Comparison of ENCODE assay signal across 8 cellular contexts in the genomic region with DNA sequence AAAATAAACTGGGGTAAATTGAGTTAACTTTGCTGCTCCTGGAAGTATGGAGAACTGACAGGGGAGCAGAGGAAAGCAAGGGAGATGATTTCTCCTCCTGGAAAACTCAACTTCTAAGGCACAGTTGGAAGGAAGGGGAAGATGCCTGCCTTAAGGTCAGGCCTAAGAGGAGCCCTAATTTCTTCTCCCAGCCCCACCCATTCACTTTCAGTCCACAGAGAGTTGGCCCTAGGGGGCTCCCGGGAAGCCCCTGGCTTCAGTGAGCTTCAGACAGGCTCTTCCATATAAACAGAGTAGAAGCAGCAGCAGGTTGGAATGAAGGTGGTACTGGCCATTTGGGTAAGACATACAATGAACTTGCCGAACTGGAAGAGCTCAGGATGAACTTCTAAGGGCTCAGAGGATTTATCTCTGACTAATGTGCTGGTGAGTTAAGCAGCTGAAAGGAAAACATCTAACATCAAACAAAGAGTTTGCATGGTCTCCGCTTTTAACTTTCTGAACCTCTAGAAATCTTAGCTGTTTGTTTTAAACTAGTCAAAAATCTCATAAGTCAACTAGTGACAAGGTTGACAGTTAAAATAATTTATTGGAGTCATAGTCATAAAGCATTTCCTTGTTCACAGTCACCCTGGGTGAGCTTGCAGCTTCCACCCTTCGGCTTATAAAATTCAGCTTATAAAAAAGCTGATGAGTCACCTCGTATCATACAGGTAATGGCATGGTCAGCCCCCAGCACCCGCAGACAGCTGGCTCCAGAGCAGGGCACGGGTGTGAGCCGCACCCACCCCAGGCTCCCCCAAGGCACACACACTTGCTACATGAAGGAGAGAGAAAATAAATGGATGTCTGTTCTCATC. TPM values are rescaled to one million over a fixed set of nuclear protein-coding genes. Genes with fewer than 3 reads are reported as not detected.
DNase-seq lines count a peak whose midpoint lies in the region; TF ChIP-seq lines count a peak whose summit lies in the region.
"Had no signal": no experiment of that assay in that cellular context is flagged by ENCODE, and none has a peak within 500 bp of the region (broad histone marks: within the 10 kb centered on the region; RNA-seq: fewer than 3 reads in every experiment).

No MANE protein-coding gene starts in this region.

- H3K36me3 ChIP-seq in Loucy (ENCODE audit: insufficient read depth, low read length) (no peaks in the 10 kb centered on the region), endodermal cell (ENCODE audit: control insufficient read depth, insufficient read depth, low read length) (no peaks in the 10 kb centered on the region)

- H3K9ac ChIP-seq in Loucy (ENCODE audit: low read depth, low read length, poor library complexity, severe bottlenecking) (peak overlapping the region; percentile 45), endodermal cell (ENCODE audit: extremely low read depth, low read length, poor library complexity, severe bottlenecking) (no peak overlapping the region)

- no peak overlapping the region for H3K4me3 Mint-ChIP-seq in endodermal cell

- H3K4me1 ChIP-seq in Loucy (ENCODE audit: insufficient read depth, low read length, poor library complexity, severe bottlenecking): peaks cover 49% of the 10 kb centered on the region
- H3K4me1 ChIP-seq in endodermal cell (ENCODE audit: control insufficient read depth, insufficient read depth, low read length): no peaks in the 10 kb centered on the region

- peaks cover 11% of the 10 kb centered on the region for H3K4me1 Mint-ChIP-seq in endodermal cell

- no peak overlapping the region; the same call in 1 of the 2 replicates for H2AFZ ChIP-seq in Loucy (ENCODE audit: low read length)

- peaks cover 16% of the 10 kb centered on the region for H3K27me3 Mint-ChIP-seq in endodermal cell (ENCODE audit: insufficient read depth)

- H3K27ac ChIP-seq in endodermal cell (ENCODE audit: low read depth, low read length): no peak overlapping the region

- H3K9me3 ChIP-seq in Loucy (ENCODE audit: insufficient read depth, low read depth, low read length) (no peaks in the 10 kb centered on the region), endodermal cell (ENCODE audit: control insufficient read depth, low read length) (peaks cover 8% of the 10 kb centered on the region)

- H3K4me3 ChIP-seq in Loucy (ENCODE audit: low read length, poor library complexity, severe bottlenecking): peak overlapping the region; percentile 61
- no peak overlapping the region for H3K4me3 ChIP-seq in endodermal cell (ENCODE audit: low read length)
- no peak overlapping the region for H3K4me3 ChIP-seq in retinal pigment epithelial cell (ENCODE audit: low read length)

- peak overlapping the region; percentile 84 for H3K4me2 ChIP-seq in Loucy (ENCODE audit: low read depth, low read length, poor library complexity, severe bottlenecking)

- peaks cover 17% of the 10 kb centered on the region for H3K9me3 Mint-ChIP-seq in endodermal cell

- TF ChIP-seq CTCF in Loucy (conservative IDR thresholded peaks at IDR 0.05; ENCODE audit: low read length): no peak
- no peak for TF ChIP-seq CTCF in endodermal cell (conservative IDR thresholded peaks at IDR 0.05)
- TF ChIP-seq CTCF in retinal pigment epithelial cell (conservative IDR thresholded peaks at IDR 0.05; ENCODE audit: low read depth, low read length): no peak

- H3K36me3 Mint-ChIP-seq in endodermal cell (ENCODE audit: low read depth): no peaks in the 10 kb centered on the region

- H4K20me1 ChIP-seq in Loucy (ENCODE audit: insufficient read depth, low read length, poor library complexity, severe bottlenecking): no peaks in the 10 kb centered on the region

- no peaks in the 10 kb centered on the region for H3F3A ChIP-seq in Loucy (ENCODE audit: low read depth)

- H3K27me3 ChIP-seq in Loucy (ENCODE audit: insufficient read depth, low read length, poor library complexity, severe bottlenecking): no peaks in the 10 kb centered on the region
- no peaks in the 10 kb centered on the region for H3K27me3 ChIP-seq in endodermal cell (ENCODE audit: control insufficient read depth, insufficient read depth, low read length, poor library complexity, severe bottlenecking)

- peak; percentile 89 for DNase-seq in Daoy (ENCODE audit: low read depth)
- DNase-seq in endodermal cell: peak; percentile 10
- peak; percentile 81 for DNase-seq in retinal pigment epithelial cell (ENCODE audit: low read depth)
- no peak for DNase-seq in dedifferentiated amniotic fluid mesenchymal stem cell (ENCODE audit: extremely low spot score)
- DNase-seq in inferior parietal cortex (ENCODE audit: extremely low spot score): no peak
- DNase-seq in HUDEP-2 (lab: John Stamatoyannopoulos, UW; ENCODE audit: unreplicated experiment in 76 of 76): no peak
- DNase-seq: hypothalamus had no signal

- H3K9me2 ChIP-seq in Loucy (replicated peaks; ENCODE audit: low read depth, low read length): no peaks in the 10 kb centered on the region

- 90 to 91% methylated on average over 3 to 8 of the region's 8 CpGs for WGBS in endodermal cell (ENCODE audit: insufficient coverage in 1 of 2, insufficient read length in 1 of 2), 2 experiments

- H3K79me2 ChIP-seq in Loucy (ENCODE audit: insufficient read depth, low read length): no peaks in the 10 kb centered on the region

- no peak overlapping the region for H3K27ac Mint-ChIP-seq in endodermal cell

RNA-seq across cellular contexts. Expression of a gene that starts 9.8 kb away (rescaled TPM):
- total RNA-seq in Daoy (2014; rRNA removed; shearing (Covaris generic)): 0.34 TPM in 1 of 2 replicates, not detected in the other
- total RNA-seq in endodermal cell: 1 to 10 TPM; 2.7 to 5.2 TPM
- polyA plus RNA-seq in endodermal cell (2013, experiment 1 of 2): 0.85 TPM
- 1.2 TPM for polyA plus RNA-seq in endodermal cell (2013, experiment 2 of 2)

Comparison
In these comparisons a context has a peak if more than half of its experiments do, and no peak if none do; other contexts are left out.
1. DNase-seq: peak in Daoy (single experiment), endodermal cell (single experiment) and retinal pigment epithelial cell (single experiment); none in dedifferentiated amniotic fluid mesenchymal stem cell (single experiment), inferior parietal cortex (single experiment) and HUDEP-2 (0 of 76).